ENCODE assay signal across 35 cellular contexts in genomic region chr19:23980805-23981204, GRCh38.
A peak's percentile ranks its signal among the peaks of the same experiment; 100 is the strongest.
DNase-seq lines count a peak whose midpoint lies in the region; ATAC-seq, FAIRE-seq and TF ChIP-seq lines count a peak whose summit lies in the region.
"Had no signal": no experiment of that assay in that cellular context is flagged by ENCODE, and none has a peak within 500 bp of the region (broad histone marks: within the 10 kb centered on the region; RNA-seq: fewer than 3 reads in every experiment).

No MANE protein-coding gene starts in this region.

- DNase-seq in HepG2 (ENCODE audit: low spot score) (no peak), left lobe of liver (ENCODE audit: low spot score) (no peak), right lobe of liver (no peak)
- no peak for DNase-seq in activated CD4-positive, alpha-beta T cell treated with anti-CD3 and anti-CD28 coated beads, Interleukin-2, amount 10 ng/mL, durations not matched to agents 7 days and 5 days
- DNase-seq: 8988T; ACHN; AML-193; BE2C; C1 segment of cervical spinal cord; Caco-2; Calu3; CD4-positive, alpha-beta memory T cell; CD4-positive, alpha-beta T cell; CD4-positive, CD25-positive, alpha-beta regulatory T cell; CD8-positive, alpha-beta memory T cell; CD8-positive, alpha-beta T cell; COR-L47; DMS 273 treated with DMSO at 0.1 percent for 48 hours; DMS153; DMS53; DMS79; DMS79 treated with DMSO at 0.1 percent for 48 hours; DND-41; EL had no signal

- H3K9me3 ChIP-seq in liver (ENCODE audit: control insufficient read depth in 4 of 4, low read length in 3 of 4), result no peaks in the 10 kb centered on the region
- H3K9me3 ChIP-seq in HepG2 (ENCODE audit: low read length), result peaks cover 100% of the 10 kb centered on the region
- H3K9me3 ChIP-seq in right lobe of liver, result no peaks in the 10 kb centered on the region
- H3K9me3 ChIP-seq: BE2C; BLaER1; BLaER1 treated with 17β-estradiol and CSF1 and Interleukin-3, amounts not matched to agents 10 nM and 100 nM; Caco-2 had no signal

- TF ChIP-seq EP300 in HepG2 (IDR thresholded peaks at IDR 0.05; ENCODE audit: low read depth in 2 of 2, low read length in 2 of 2) (no peak), HepG2 (CRISPR knock-in tag; IDR thresholded peaks at IDR 0.05; ENCODE audit: borderline replicate concordance) (no peak)

- H3K27me3 ChIP-seq in liver (ENCODE audit: control insufficient read depth in 4 of 4, insufficient read depth in 4 of 4, low read length in 3 of 4) (no peaks in the 10 kb centered on the region), HepG2 (ENCODE audit: control insufficient read depth in 1 of 2, insufficient read depth in 2 of 2, low read length in 2 of 2) (no peaks in the 10 kb centered on the region), right lobe of liver (no peaks in the 10 kb centered on the region)
- H3K27me3 ChIP-seq: BE2C; BLaER1; BLaER1 treated with 17β-estradiol and CSF1 and Interleukin-3, amounts not matched to agents 10 nM and 100 nM had no signal

- TF ChIP-seq CTCF in liver (IDR thresholded peaks at IDR 0.05; ENCODE audit: low read depth, low read length, missing input control), result no peak
- TF ChIP-seq CTCF in HepG2 (CRISPR knock-in tag; IDR thresholded peaks at IDR 0.05), result no peak
- TF ChIP-seq CTCF in right lobe of liver (IDR thresholded peaks at IDR 0.05), result no peak

- intact Hi-C loops in HepG2 (cut with micrococcal nuclease; ENCODE audit: unreplicated experiment), result no loop called here
- intact Hi-C loops in right lobe of liver (cut with DNase I), result no loop called here

- POLR2A ChIA-PET in HepG2 (lab: Yijun Ruan, JAX), result no interaction called here
- POLR2A ChIA-PET in activated CD4-positive, alpha-beta T cell treated with anti-CD3 and anti-CD28 coated beads, Interleukin-2, amount 10 ng/mL, durations not matched to agents 7 days and 5 days (lab: Charles Lee), result no interaction called here

- H3K9ac ChIP-seq in liver (ENCODE audit: low read depth in 1 of 2, low read length in 2 of 2), result no peak overlapping the region
- no peak overlapping the region for H3K9ac ChIP-seq in HepG2 (ENCODE audit: insufficient read depth, low read depth, low read length)
- H3K9ac ChIP-seq: BLaER1; BLaER1 treated with 17β-estradiol and CSF1 and Interleukin-3, amounts not matched to agents 10 nM and 100 nM had no signal

- H3K4me2 ChIP-seq in HepG2 (ENCODE audit: low read depth, low read length), result no peak overlapping the region
- H3K4me2 ChIP-seq: A549; BLaER1; BLaER1 treated with 17β-estradiol and CSF1 and Interleukin-3, amounts not matched to agents 10 nM and 100 nM had no signal

- ATAC-seq in HepG2, result no peak
- ATAC-seq in left lobe of liver, result peak; percentile 36
- ATAC-seq in right lobe of liver, result peak in 3 of 4 donors; percentile 8 to 62 (median 42)
- ATAC-seq in HG03442 (IDR thresholded peaks at IDR 0.05; ENCODE audit: unreplicated experiment), result no peak
- ATAC-seq: A549; CD8-positive, alpha-beta T cell had no signal

- 45% methylated on average over 2 of the region's 2 CpGs for WGBS in liver
- 0% methylated on average over 2 of the region's 2 CpGs for WGBS in HepG2 (ENCODE audit: low lambda C conversion rate)
- 12% methylated on average over 2 of the region's 2 CpGs for WGBS in right lobe of liver (ENCODE audit: insufficient coverage, low coverage, low lambda C conversion rate, missing lambda C conversion rate)

- CTCF ChIA-PET in HepG2 (lab: Yijun Ruan, JAX; ENCODE audit: low intra/inter-chr PET ratio, low total read pairs), result no interaction called here
- CTCF ChIA-PET in activated CD4-positive, alpha-beta T cell treated with anti-CD3 and anti-CD28 coated beads, Interleukin-2, amount 10 ng/mL, durations not matched to agents 7 days and 5 days (lab: Charles Lee), result no interaction called here

- in situ Hi-C loops in HepG2 (cut with HindIII; ENCODE audit: extremely low pct_ligation_motif_present, low pct_unique_long_range_greater_than_20kb), result no loop called here

- H3K9me3 Mint-ChIP-seq in activated CD4-positive, alpha-beta T cell treated with anti-CD3 and anti-CD28 coated beads, Interleukin-2, amount 10 ng/mL, durations not matched to agents 7 days and 5 days, result peaks cover 9% of the 10 kb centered on the region
- H3K9me3 Mint-ChIP-seq: CD4-positive, alpha-beta T cell; CD8-positive, alpha-beta memory T cell; CD8-positive, alpha-beta T cell had no signal

- H2AFZ ChIP-seq in HepG2 (ENCODE audit: low read length), result no peak overlapping the region

- no peak overlapping the region for H3K27ac Mint-ChIP-seq in activated CD4-positive, alpha-beta T cell treated with anti-CD3 and anti-CD28 coated beads, Interleukin-2, amount 10 ng/mL, durations not matched to agents 7 days and 5 days
- H3K27ac Mint-ChIP-seq: B cell; CD14-positive monocyte; CD4-positive, alpha-beta memory T cell; CD4-positive, alpha-beta T cell; CD4-positive, CD25-positive, alpha-beta regulatory T cell; CD8-positive, alpha-beta memory T cell; CD8-positive, alpha-beta T cell had no signal

- no peaks in the 10 kb centered on the region for H3K27me3 Mint-ChIP-seq in activated CD4-positive, alpha-beta T cell treated with anti-CD3 and anti-CD28 coated beads, Interleukin-2, amount 10 ng/mL, durations not matched to agents 7 days and 5 days
- H3K27me3 Mint-ChIP-seq: B cell; CD4-positive, alpha-beta memory T cell; CD4-positive, alpha-beta T cell; CD4-positive, CD25-positive, alpha-beta regulatory T cell; CD8-positive, alpha-beta memory T cell had no signal

- H3K4me3 ChIP-seq in liver (ENCODE audit: low read depth in 1 of 3, low read length in 3 of 3) (no peak overlapping the region), HepG2 (replicated peaks in 1 of 3; ENCODE audit: insufficient read depth in 1 of 3, low read depth in 2 of 3, low read length in 3 of 3) (no peak overlapping the region), right lobe of liver (no peak overlapping the region)
- H3K4me3 ChIP-seq: A549; BLaER1; BLaER1 treated with 17β-estradiol and CSF1 and Interleukin-3, amounts not matched to agents 10 nM and 100 nM had no signal

- H3K27ac ChIP-seq in liver (ENCODE audit: low read depth in 1 of 2, low read length in 2 of 2) (peak overlapping the region; percentile 19 to 56), HepG2 (ENCODE audit: extremely low read length, insufficient read depth, low read length) (no peak overlapping the region), right lobe of liver (peak overlapping the region in 1 of 3 donors; percentile 50)
- H3K27ac ChIP-seq: 22Rv1; A549; BLaER1; BLaER1 treated with 17β-estradiol and CSF1 and Interleukin-3, amounts not matched to agents 10 nM and 100 nM; C4-2B had no signal

- TF ChIP-seq POLR2A in HepG2 (IDR thresholded peaks at IDR 0.05; ENCODE audit: insufficient read depth in 1 of 2, low read depth in 2 of 2, low read length in 2 of 2) (no peak), right lobe of liver (IDR thresholded peaks at IDR 0.05) (no peak)

- no TSS peak for BruUV-seq in HepG2 (replicated peaks; lab: Mats Ljungman, UMichigan)

- no peak for FAIRE-seq in HepG2 (lab: Jason Lieb, UNC)
- FAIRE-seq: A204.1, A549, D721Med had no signal

- no peaks in the 10 kb centered on the region for H4K20me1 ChIP-seq in HepG2 (ENCODE audit: insufficient read depth, low read length)
- H4K20me1 ChIP-seq: BLaER1; BLaER1 treated with 17β-estradiol and CSF1 and Interleukin-3, amounts not matched to agents 10 nM and 100 nM had no signal

- H3K36me3 ChIP-seq in liver (ENCODE audit: control insufficient read depth in 4 of 4, insufficient read depth in 3 of 4, low read depth in 1 of 4, low read length in 3 of 4), result no peaks in the 10 kb centered on the region
- H3K36me3 ChIP-seq in HepG2 (replicated peaks in 1 of 2; ENCODE audit: control insufficient read depth in 1 of 2, insufficient read depth in 2 of 2, low read length in 2 of 2), result no peaks in the 10 kb centered on the region
- no peaks in the 10 kb centered on the region for H3K36me3 ChIP-seq in right lobe of liver
- H3K36me3 ChIP-seq: BE2C; BLaER1; BLaER1 treated with 17β-estradiol and CSF1 and Interleukin-3, amounts not matched to agents 10 nM and 100 nM had no signal

- H3K36me3 Mint-ChIP-seq in activated CD4-positive, alpha-beta T cell treated with anti-CD3 and anti-CD28 coated beads, Interleukin-2, amount 10 ng/mL, durations not matched to agents 7 days and 5 days (ENCODE audit: low read depth), result no peaks in the 10 kb centered on the region
- H3K36me3 Mint-ChIP-seq: CD14-positive monocyte; CD4-positive, alpha-beta memory T cell; CD4-positive, CD25-positive, alpha-beta regulatory T cell; CD8-positive, alpha-beta memory T cell; CD8-positive, alpha-beta T cell had no signal

- H3K4me3 Mint-ChIP-seq in activated CD4-positive, alpha-beta T cell treated with anti-CD3 and anti-CD28 coated beads, Interleukin-2, amount 10 ng/mL, durations not matched to agents 7 days and 5 days, result no peak overlapping the region
- H3K4me3 Mint-ChIP-seq: B cell; CD14-positive monocyte; CD4-positive, alpha-beta memory T cell; CD4-positive, alpha-beta T cell; CD4-positive, CD25-positive, alpha-beta regulatory T cell; CD8-positive, alpha-beta memory T cell; CD8-positive, alpha-beta T cell had no signal

- no peaks in the 10 kb centered on the region for H3K79me2 ChIP-seq in HepG2 (ENCODE audit: insufficient read depth, low read length)

- no peaks in the 10 kb centered on the region for H3K4me1 Mint-ChIP-seq in activated CD4-positive, alpha-beta T cell treated with anti-CD3 and anti-CD28 coated beads, Interleukin-2, amount 10 ng/mL, durations not matched to agents 7 days and 5 days
- H3K4me1 Mint-ChIP-seq: B cell; CD14-positive monocyte; CD4-positive, alpha-beta memory T cell; CD4-positive, CD25-positive, alpha-beta regulatory T cell; CD8-positive, alpha-beta memory T cell had no signal

- H3K4me1 ChIP-seq in liver (ENCODE audit: control insufficient read depth in 4 of 4, insufficient read depth in 4 of 4, low read length in 3 of 4) (peaks cover 0 to 15% (median 4%) of the 10 kb centered on the region in 4 donors), HepG2 (ENCODE audit: insufficient read depth, low read length) (no peaks in the 10 kb centered on the region), right lobe of liver (peaks cover 0 to 21% (median 0%) of the 10 kb centered on the region in 4 donors)
- H3K4me1 ChIP-seq: A549; BE2C; BLaER1; BLaER1 treated with 17β-estradiol and CSF1 and Interleukin-3, amounts not matched to agents 10 nM and 100 nM; Caco-2 had no signal

- TF ChIP-seq RAD21 in liver (IDR thresholded peaks at IDR 0.05) (peak in 1 of 2 donors; percentile 7), HepG2 (CRISPR knock-in tag; IDR thresholded peaks at IDR 0.05) (no peak)

TF ChIP-seq in liver, 16 proteins besides CTCF, POLR2A, EP300 and RAD21:
- peak in 1 of 2 donors; percentile 4 for TF ChIP-seq JUND (IDR thresholded peaks at IDR 0.05)
- TF ChIP-seq HNF4G (IDR thresholded peaks at IDR 0.05), result no peak
- no peak for TF ChIP-seq FOXA2 (IDR thresholded peaks at IDR 0.05)
- TF ChIP-seq HNF4A (conservative IDR thresholded peaks at IDR 0.05), result peak; percentile 47 to 61

TF ChIP-seq in HepG2, 621 proteins besides CTCF, POLR2A, EP300 and RAD21:
- TF ChIP-seq ZNF382 (CRISPR knock-in tag; IDR thresholded peaks at IDR 0.05; ENCODE audit: borderline replicate concordance), result no peak
- TF ChIP-seq JARID2 (CRISPR knock-in tag; IDR thresholded peaks at IDR 0.05; ENCODE audit: insufficient replicate concordance), result no peak
- no peak for TF ChIP-seq ZNF383 (CRISPR knock-in tag; IDR thresholded peaks at IDR 0.05; ENCODE audit: borderline replicate concordance)
- no peak for TF ChIP-seq ARNTL (CRISPR knock-in tag; IDR thresholded peaks at IDR 0.05)
- TF ChIP-seq TOE1 (CRISPR knock-in tag; IDR thresholded peaks at IDR 0.05), result no peak

Comparison
In these comparisons a context has a peak if more than half of its experiments do, and no peak if none do; other contexts are left out.
1. ATAC-seq: peak in left lobe of liver (single experiment) and right lobe of liver (3 of 4); none in HepG2 (single experiment) and HG03442 (single experiment).